In genomic region chr6:45813943-45814342, GRCh38 we compare ENCODE assay signal across 28 cellular contexts.
DNase-seq lines count a peak whose midpoint lies in the region; ATAC-seq and TF ChIP-seq lines count a peak whose summit lies in the region.
"Had no signal": no experiment of that assay in that cellular context is flagged by ENCODE, and none has a peak within 500 bp of the region (broad histone marks: within the 10 kb centered on the region; RNA-seq: fewer than 3 reads in every experiment).

No MANE protein-coding gene starts in this region.

- H3K4me1 ChIP-seq in MM.1S (ENCODE audit: low read length): peaks cover 30% of the 10 kb centered on the region
- H3K4me1 ChIP-seq: A549, BE2C, body of pancreas, foreskin keratinocyte, left lung, right atrium auricular region, stomach had no signal

- no peaks in the 10 kb centered on the region for H4K20me1 ChIP-seq in MM.1S (ENCODE audit: insufficient read depth, low read length)

- peaks cover 6% of the 10 kb centered on the region for H3K36me3 Mint-ChIP-seq in activated CD4-positive, alpha-beta memory T cell treated with anti-CD3 and anti-CD28 coated beads for 36 hours
- peaks cover 14% of the 10 kb centered on the region for H3K36me3 Mint-ChIP-seq in activated CD4-positive, alpha-beta memory T cell treated with anti-CD3 and anti-CD28 coated beads, Interleukin-2, amount 10 ng/mL, durations not matched to agents 7 days and 5 days (ENCODE audit: low read depth)
- H3K36me3 Mint-ChIP-seq: natural killer cell, WTC11 had no signal

- CTCF ChIA-PET in activated CD4-positive, alpha-beta memory T cell treated with anti-CD3 and anti-CD28 coated beads for 36 hours (lab: Charles Lee): interaction anchor here (0.6 kb wide), 1 partner anchor 117 kb away, joined by 3 read pairs; no protein-coding TSS in a partner anchor
- CTCF ChIA-PET in activated CD4-positive, alpha-beta memory T cell treated with anti-CD3 and anti-CD28 coated beads, Interleukin-2, amount 10 ng/mL, durations not matched to agents 7 days and 5 days (lab: Charles Lee): interaction anchor here (1.6 kb wide), 1 partner anchor 108 kb away, joined by 4 read pairs; no protein-coding TSS in a partner anchor

- intact Hi-C loops in activated CD4-positive, alpha-beta memory T cell treated with anti-CD3 and anti-CD28 coated beads for 36 hours (cut with micrococcal nuclease): loop anchor here (1.0 kb wide), 1 partner anchor 12 kb away; no protein-coding TSS in a partner anchor

- H3K36me3 ChIP-seq in MM.1S (replicated peaks; ENCODE audit: insufficient read depth, low read length): no peaks in the 10 kb centered on the region
- H3K36me3 ChIP-seq: BE2C, left lung, ovary, right atrium auricular region, spleen, stomach, tibial nerve had no signal

- H3K9ac ChIP-seq in MM.1S (ENCODE audit: low read length): peak overlapping the region; percentile 42
- H3K9ac ChIP-seq: KMS-11 had no signal

- peak overlapping the region; percentile 88 for H3K4me2 ChIP-seq in MM.1S (ENCODE audit: low read depth, low read length)
- H3K4me2 ChIP-seq: A549, KMS-11 had no signal

- DNase-seq in activated CD4-positive, alpha-beta memory T cell treated with anti-CD3 and anti-CD28 coated beads for 36 hours: no peak
- no peak for DNase-seq in activated CD4-positive, alpha-beta memory T cell treated with anti-CD3 and anti-CD28 coated beads, Interleukin-2, amount 10 ng/mL, durations not matched to agents 7 days and 5 days
- peak; percentile 35 for DNase-seq in MM.1S
- no peak for DNase-seq in iPS-NIHi11 (ENCODE audit: low spot score)
- DNase-seq in NCI-H2081 (lab: John Stamatoyannopoulos, UW): no peak
- no peak for DNase-seq in central memory CD4-positive, alpha-beta T cell
- DNase-seq: BE2C; body of pancreas; effector CD8-positive, alpha-beta T cell; erythroblast; foreskin keratinocyte; left lung; natural killer cell; NCI-H1694; NCI-H2227 treated with DMSO at 0.1 percent for 48 hours; NCI-H748 treated with DMSO at 0.1 percent for 48 hours; ovary; spleen; stimulated activated CD4-positive, alpha-beta T cell treated with anti-CD3 and anti-CD28 coated beads, Interleukin-4, amount 100 ng/mL, for 24 hours; stomach; T1000 had no signal

- H2AFZ ChIP-seq in MM.1S (ENCODE audit: low read length): peak overlapping the region; percentile 64

- H3K4me3 ChIP-seq in MM.1S (ENCODE audit: low read length): peak overlapping the region; percentile 50
- H3K4me3 ChIP-seq: A549, body of pancreas, left lung, ovary, right atrium auricular region, spleen, stomach, tibial nerve had no signal

- H3K9me3 Mint-ChIP-seq in activated CD4-positive, alpha-beta memory T cell treated with anti-CD3 and anti-CD28 coated beads for 36 hours: peaks cover 5% of the 10 kb centered on the region
- no peaks in the 10 kb centered on the region for H3K9me3 Mint-ChIP-seq in activated CD4-positive, alpha-beta memory T cell treated with anti-CD3 and anti-CD28 coated beads, Interleukin-2, amount 10 ng/mL, durations not matched to agents 7 days and 5 days
- H3K9me3 Mint-ChIP-seq: natural killer cell had no signal

- peak; percentile 59 for ATAC-seq in HG02678 (IDR thresholded peaks at IDR 0.05; ENCODE audit: unreplicated experiment)
- no peak for ATAC-seq in GM18505 (IDR thresholded peaks at IDR 0.05; ENCODE audit: unreplicated experiment)
- ATAC-seq: A549, body of pancreas, foreskin keratinocyte, left lung, natural killer cell, WTC11 had no signal

- no peaks in the 10 kb centered on the region for H3K9me2 ChIP-seq in MM.1S (replicated peaks; ENCODE audit: insufficient read depth, low read length)

- POLR2A ChIA-PET in activated CD4-positive, alpha-beta memory T cell treated with anti-CD3 and anti-CD28 coated beads for 36 hours (lab: Charles Lee): interaction anchor here (0.9 to 1.9 kb wide), 4 partner anchors 8 to 103 kb away, joined by 3 to 7 read pairs (median 3); no protein-coding TSS in a partner anchor
- POLR2A ChIA-PET in activated CD4-positive, alpha-beta memory T cell treated with anti-CD3 and anti-CD28 coated beads, Interleukin-2, amount 10 ng/mL, durations not matched to agents 7 days and 5 days (lab: Charles Lee): interaction anchor here (0.6 to 1.6 kb wide), 3 partner anchors 9 to 16 kb away, joined by 3 to 5 read pairs (median 4); no protein-coding TSS in a partner anchor

- peak overlapping the region; percentile 80 for H3K27ac ChIP-seq in MM.1S (ENCODE audit: low read length)
- H3K27ac ChIP-seq: A549, body of pancreas, foreskin keratinocyte, KMS-11, left lung, ovary, right atrium auricular region, spleen, stomach, tibial nerve had no signal

- H3K79me2 ChIP-seq in MM.1S (ENCODE audit: low read length): no peaks in the 10 kb centered on the region

- H3K9me3 ChIP-seq in MM.1S (replicated peaks; ENCODE audit: insufficient read depth, low read length): no peaks in the 10 kb centered on the region
- H3K9me3 ChIP-seq: A549, BE2C, body of pancreas, left lung, ovary, right atrium auricular region, stomach, tibial nerve had no signal

- peaks cover 8% of the 10 kb centered on the region; the same call in 1 of the 2 replicates for H3F3A ChIP-seq in MM.1S (ENCODE audit: insufficient read depth, low read length)

- peaks cover 7% of the 10 kb centered on the region for H3K27me3 Mint-ChIP-seq in activated CD4-positive, alpha-beta memory T cell treated with anti-CD3 and anti-CD28 coated beads for 36 hours
- H3K27me3 Mint-ChIP-seq in activated CD4-positive, alpha-beta memory T cell treated with anti-CD3 and anti-CD28 coated beads, Interleukin-2, amount 10 ng/mL, durations not matched to agents 7 days and 5 days: no peaks in the 10 kb centered on the region

- H3K4me1 Mint-ChIP-seq in activated CD4-positive, alpha-beta memory T cell treated with anti-CD3 and anti-CD28 coated beads for 36 hours (ENCODE audit: low read depth): peaks cover 38% of the 10 kb centered on the region
- peaks cover 27% of the 10 kb centered on the region for H3K4me1 Mint-ChIP-seq in activated CD4-positive, alpha-beta memory T cell treated with anti-CD3 and anti-CD28 coated beads, Interleukin-2, amount 10 ng/mL, durations not matched to agents 7 days and 5 days
- H3K4me1 Mint-ChIP-seq: WTC11 had no signal

- TF ChIP-seq POLR2A in GM18505 (IDR thresholded peaks at IDR 0.05; ENCODE audit: borderline replicate concordance, extremely low read depth, insufficient read depth, insufficient read length): no peak

- H3K27ac Mint-ChIP-seq in activated CD4-positive, alpha-beta memory T cell treated with anti-CD3 and anti-CD28 coated beads for 36 hours: peak overlapping the region; percentile 46
- no peak overlapping the region for H3K27ac Mint-ChIP-seq in activated CD4-positive, alpha-beta memory T cell treated with anti-CD3 and anti-CD28 coated beads, Interleukin-2, amount 10 ng/mL, durations not matched to agents 7 days and 5 days
- H3K27ac Mint-ChIP-seq: natural killer cell, WTC11 had no signal

- no peaks in the 10 kb centered on the region for H3K27me3 ChIP-seq in MM.1S (replicated peaks; ENCODE audit: insufficient read depth, low read length)
- H3K27me3 ChIP-seq: body of pancreas, foreskin keratinocyte, left lung, ovary, right atrium auricular region, spleen, stomach, tibial nerve had no signal

- no peak for TF ChIP-seq CTCF in MM.1S (IDR thresholded peaks at IDR 0.05; ENCODE audit: low read length)

- no peak overlapping the region for H3K4me3 Mint-ChIP-seq in activated CD4-positive, alpha-beta memory T cell treated with anti-CD3 and anti-CD28 coated beads for 36 hours
- H3K4me3 Mint-ChIP-seq in activated CD4-positive, alpha-beta memory T cell treated with anti-CD3 and anti-CD28 coated beads, Interleukin-2, amount 10 ng/mL, durations not matched to agents 7 days and 5 days: no peak overlapping the region
- H3K4me3 Mint-ChIP-seq: natural killer cell, WTC11 had no signal
